8 cellular contexts compared by ENCODE assay signal in the genomic region with DNA sequence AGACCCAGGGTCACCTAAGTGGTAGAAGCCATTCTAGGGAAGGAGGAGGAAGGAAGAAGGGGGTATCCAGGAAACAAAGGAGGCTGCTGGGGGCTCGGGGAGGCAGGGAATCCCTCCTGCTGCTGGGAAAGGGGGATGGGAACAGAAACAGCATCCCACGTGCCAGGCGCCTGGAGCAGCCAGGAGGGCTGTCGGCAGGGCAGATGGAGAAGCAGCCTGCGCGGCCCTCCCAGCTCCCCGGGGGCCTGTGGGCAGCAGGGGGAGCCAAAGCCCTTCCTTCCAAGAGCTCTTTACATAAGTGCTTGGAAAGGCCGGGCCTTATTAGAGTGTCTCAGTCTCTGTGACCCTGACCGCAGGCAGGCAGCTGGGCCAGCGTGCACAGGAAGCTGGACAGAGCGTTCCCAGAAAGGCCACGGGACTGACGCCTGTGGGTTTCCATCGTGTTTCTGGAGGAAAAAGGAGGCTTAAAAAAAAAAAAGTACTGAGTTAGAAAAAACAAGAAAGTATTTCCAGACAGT. TPM values are rescaled to one million over a fixed set of nuclear protein-coding genes. Genes with fewer than 3 reads are reported as not detected.
DNase-seq lines count a peak whose midpoint lies in the region; ATAC-seq and TF ChIP-seq lines count a peak whose summit lies in the region.

No MANE protein-coding gene starts in this region.

- no peaks in the 10 kb centered on the region for H3K9me3 ChIP-seq in HEK293 (ENCODE audit: control insufficient read depth, insufficient read depth, low read depth, low read length)

- H3K4me1 ChIP-seq in HEK293 (ENCODE audit: control insufficient read depth, insufficient read depth, low read length) = peaks cover 6% of the 10 kb centered on the region; the same call in 1 of the 2 replicates

- peak; percentile 93 for TF ChIP-seq CTCF in HEK293 (tag by site-specific recombination; IDR thresholded peaks at IDR 0.05)
- peak in 1 of 3 donors; percentile 73 for TF ChIP-seq CTCF in lower leg skin (IDR thresholded peaks at IDR 0.05)

- CTCF ChIA-PET in HEK293 (lab: Yijun Ruan, JAX) = interaction anchor here (0.5 to 14.4 kb wide), 38 partner anchors 8 to 488 kb away, joined by 3 to 276 read pairs (median 4); partner anchors contain the start of genes LOXL1 and PML
- CTCF ChIA-PET in activated CD4-positive, alpha-beta memory T cell treated with anti-CD3 and anti-CD28 coated beads, Interleukin-2, amount 10 ng/mL, durations not matched to agents 7 days and 5 days (lab: Charles Lee) = interaction anchor here (0.6 to 3.1 kb wide), 23 partner anchors 8 to 357 kb away, joined by 3 to 62 read pairs (median 4); partner anchors contain the start of genes LOXL1 and TBC1D21

- H3K4me3 Mint-ChIP-seq in activated CD4-positive, alpha-beta memory T cell treated with anti-CD3 and anti-CD28 coated beads, Interleukin-2, amount 10 ng/mL, durations not matched to agents 7 days and 5 days = no peak overlapping the region

- H3K36me3 Mint-ChIP-seq in activated CD4-positive, alpha-beta memory T cell treated with anti-CD3 and anti-CD28 coated beads, Interleukin-2, amount 10 ng/mL, durations not matched to agents 7 days and 5 days (ENCODE audit: low read depth) = no peaks in the 10 kb centered on the region

- ATAC-seq in GM18517 (IDR thresholded peaks at IDR 0.05; ENCODE audit: unreplicated experiment) = no peak

- intact Hi-C loops in lower leg skin (cut with DNase I; ENCODE audit: low total_unique reads) = no loop called here

- POLR2A ChIA-PET in HEK293 (lab: Yijun Ruan, JAX) = interaction anchor here (0.6 to 1.7 kb wide), 8 partner anchors 8 to 43 kb away, joined by 3 to 4 read pairs (median 3); partner anchors contain the start of genes LOXL1 and PML
- POLR2A ChIA-PET in activated CD4-positive, alpha-beta memory T cell treated with anti-CD3 and anti-CD28 coated beads, Interleukin-2, amount 10 ng/mL, durations not matched to agents 7 days and 5 days (lab: Charles Lee) = interaction anchor here (0.8 to 1.0 kb wide), 2 partner anchors 13 to 14 kb away, joined by 4 to 5 read pairs; no protein-coding TSS in a partner anchor

- H3K9me3 Mint-ChIP-seq in activated CD4-positive, alpha-beta memory T cell treated with anti-CD3 and anti-CD28 coated beads, Interleukin-2, amount 10 ng/mL, durations not matched to agents 7 days and 5 days = no peaks in the 10 kb centered on the region

- H3K27ac Mint-ChIP-seq in activated CD4-positive, alpha-beta memory T cell treated with anti-CD3 and anti-CD28 coated beads, Interleukin-2, amount 10 ng/mL, durations not matched to agents 7 days and 5 days = no peak overlapping the region

- DNase-seq in CMK (ENCODE audit: low read depth) (peak; percentile 93), NCI-H69 (lab: John Stamatoyannopoulos, UW) (peak; percentile 82), dermis microvascular lymphatic vessel endothelial cell (ENCODE audit: low read depth in 2 of 2) (peak; percentile 69 to 97), lower leg skin (ENCODE audit: low spot score in 2 of 2) (peak; percentile 92 to 97)
- peak; percentile 79 for DNase-seq in activated CD4-positive, alpha-beta memory T cell treated with anti-CD3 and anti-CD28 coated beads, Interleukin-2, amount 10 ng/mL, durations not matched to agents 7 days and 5 days
- peak; percentile 72 for DNase-seq in stimulated activated CD4-positive, alpha-beta T cell treated with anti-CD3 and anti-CD28 coated beads, Interleukin-4, amount 100 ng/mL, for 1 hour

- H3K4me1 Mint-ChIP-seq in activated CD4-positive, alpha-beta memory T cell treated with anti-CD3 and anti-CD28 coated beads, Interleukin-2, amount 10 ng/mL, durations not matched to agents 7 days and 5 days = peaks cover 15% of the 10 kb centered on the region

- H3K27me3 Mint-ChIP-seq in activated CD4-positive, alpha-beta memory T cell treated with anti-CD3 and anti-CD28 coated beads, Interleukin-2, amount 10 ng/mL, durations not matched to agents 7 days and 5 days = no peaks in the 10 kb centered on the region

- H3K36me3 ChIP-seq in HEK293 (ENCODE audit: control insufficient read depth in 2 of 2, insufficient read depth in 1 of 2, low read length in 2 of 2) = peaks cover 0 to 2% of the 10 kb centered on the region in 2 experiments; a peak in 1 of 3 replicates

- 15 to 23% methylated on average over 14 of the region's 14 CpGs for WGBS in lower leg skin, 2 donors

- H3K4me3 ChIP-seq in HEK293 (ENCODE audit: low read depth, low read length) (no peak overlapping the region), lower leg skin (ENCODE audit: low read depth, poor library complexity, severe bottlenecking) (no peak overlapping the region)

- TF ChIP-seq POLR2A in lower leg skin (IDR thresholded peaks at IDR 0.05) = no peak

- H3K27ac ChIP-seq in HEK293 (ENCODE audit: extremely low read depth, low read depth, low read length) = no peak overlapping the region; the same call in 1 of the 2 replicates

TF ChIP-seq in HEK293, 187 proteins besides CTCF, POLR2A, EP300 and RAD21 (continues in another document):
- peak; percentile 69; the same call in 1 of the 2 replicates for TF ChIP-seq ZNF394 (tag by site-specific recombination; IDR thresholded peaks at IDR 0.05; ENCODE audit: borderline replicate concordance)
- peak; percentile 81 for TF ChIP-seq ZIC2 (tag by site-specific recombination; IDR thresholded peaks at IDR 0.05)
- 0 out of 2 replicates have a peak, but pooled peaks have one; percentile 10 for TF ChIP-seq ZNF423 (tag by site-specific recombination; IDR thresholded peaks at IDR 0.05)
- TF ChIP-seq, protein P1, sequence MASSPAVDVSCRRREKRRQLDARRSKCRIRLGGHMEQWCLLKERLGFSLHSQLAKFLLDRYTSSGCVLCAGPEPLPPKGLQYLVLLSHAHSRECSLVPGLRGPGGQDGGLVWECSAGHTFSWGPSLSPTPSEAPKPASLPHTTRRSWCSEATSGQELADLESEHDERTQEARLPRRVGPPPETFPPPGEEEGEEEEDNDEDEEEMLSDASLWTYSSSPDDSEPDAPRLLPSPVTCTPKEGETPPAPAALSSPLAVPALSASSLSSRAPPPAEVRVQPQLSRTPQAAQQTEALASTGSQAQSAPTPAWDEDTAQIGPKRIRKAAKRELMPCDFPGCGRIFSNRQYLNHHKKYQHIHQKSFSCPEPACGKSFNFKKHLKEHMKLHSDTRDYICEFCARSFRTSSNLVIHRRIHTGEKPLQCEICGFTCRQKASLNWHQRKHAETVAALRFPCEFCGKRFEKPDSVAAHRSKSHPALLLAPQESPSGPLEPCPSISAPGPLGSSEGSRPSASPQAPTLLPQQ (tag by site-specific recombination; IDR thresholded peaks at IDR 0.05) = 0 out of 2 replicates have a peak, but pooled peaks have one; percentile 35
- TF ChIP-seq SP7 (tag by site-specific recombination; IDR thresholded peaks at IDR 0.05) = peak; percentile 20; the same call in 1 of the 2 replicates
- TF ChIP-seq ZNF596 (tag by site-specific recombination; IDR thresholded peaks at IDR 0.05) = no peak
- peak; percentile 65 for TF ChIP-seq GLIS2 (tag by site-specific recombination; IDR thresholded peaks at IDR 0.05)
- 0 out of 2 replicates have a peak, but pooled peaks have one; percentile 20 for TF ChIP-seq ZNF2 (tag by site-specific recombination; IDR thresholded peaks at IDR 0.05)
- TF ChIP-seq, protein P2, sequence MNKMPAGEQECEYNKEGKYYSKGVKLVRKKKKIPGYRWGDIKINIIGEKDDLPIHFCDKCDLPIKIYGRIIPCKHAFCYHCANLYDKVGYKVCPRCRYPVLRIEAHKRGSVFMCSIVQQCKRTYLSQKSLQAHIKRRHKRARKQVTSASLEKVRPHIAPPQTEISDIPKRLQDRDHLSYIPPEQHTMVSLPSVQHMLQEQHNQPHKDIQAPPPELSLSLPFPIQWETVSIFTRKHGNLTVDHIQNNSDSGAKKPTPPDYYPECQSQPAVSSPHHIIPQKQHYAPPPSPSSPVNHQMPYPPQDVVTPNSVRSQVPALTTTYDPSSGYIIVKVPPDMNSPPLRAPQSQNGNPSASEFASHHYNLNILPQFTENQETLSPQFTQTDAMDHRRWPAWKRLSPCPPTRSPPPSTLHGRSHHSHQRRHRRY (tag by site-specific recombination; IDR thresholded peaks at IDR 0.05) = no peak
- TF ChIP-seq OSR2 (tag by site-specific recombination; IDR thresholded peaks at IDR 0.05) = peak; percentile 10; the same call in 1 of the 2 replicates
- peak; percentile 73 for TF ChIP-seq ZNF660 (tag by site-specific recombination; IDR thresholded peaks at IDR 0.05)
- no peak for TF ChIP-seq ZBTB7A (tag by site-specific recombination; IDR thresholded peaks at IDR 0.05; ENCODE audit: low read depth)
- peak; percentile 81; the same call in 1 of the 2 replicates for TF ChIP-seq ZBTB17 (tag by site-specific recombination; IDR thresholded peaks at IDR 0.05)
- TF ChIP-seq ZNF654 (tag by site-specific recombination; IDR thresholded peaks at IDR 0.05; ENCODE audit: low read depth) = peak; percentile 77
- no peak for TF ChIP-seq ZNF571 (tag by site-specific recombination; IDR thresholded peaks at IDR 0.05)
- TF ChIP-seq PRDM1 (tag by site-specific recombination; IDR thresholded peaks at IDR 0.05) = no peak

RNA-seq across cellular contexts. Expression of gene LOXL1, which starts 24.8 kb away (rescaled TPM):
- 10 to 100 TPM in 1 of 2 experiments, 1 to 10 TPM in 1; 9.1 to 10.9 TPM for total RNA-seq in activated CD4-positive, alpha-beta memory T cell treated with anti-CD3 and anti-CD28 coated beads, Interleukin-2, amount 10 ng/mL, durations not matched to agents 7 days and 5 days
- total RNA-seq in dermis microvascular lymphatic vessel endothelial cell (0.13 and 0.38 TPM in 2 replicates), lower leg skin (1 to 10 TPM; 4.6 to 8.2 (median 6.6) TPM)

RNA-seq across cellular contexts. Expression of gene STOML1, which starts 41.0 kb away (rescaled TPM):
- 1 to 10 TPM; 7.1 to 8.5 TPM for total RNA-seq in activated CD4-positive, alpha-beta memory T cell treated with anti-CD3 and anti-CD28 coated beads, Interleukin-2, amount 10 ng/mL, durations not matched to agents 7 days and 5 days
- 8.6 and 13.7 TPM in 2 replicates for total RNA-seq in dermis microvascular lymphatic vessel endothelial cell
- total RNA-seq in lower leg skin = 10 to 100 TPM; 14.4 to 24.6 (median 23.9) TPM

RNA-seq across cellular contexts. Expression of gene PML, which starts 43.4 kb away (rescaled TPM):
- 100 to 1,000 TPM; 133 to 138 TPM for total RNA-seq in activated CD4-positive, alpha-beta memory T cell treated with anti-CD3 and anti-CD28 coated beads, Interleukin-2, amount 10 ng/mL, durations not matched to agents 7 days and 5 days
- total RNA-seq in dermis microvascular lymphatic vessel endothelial cell (28.9 and 62.2 TPM in 2 replicates), lower leg skin (10 to 100 TPM; 48.5 to 73.7 (median 60.3) TPM)
